ENCODE assay signal across 10 cellular contexts in genomic region chr1:149962736-149963135, GRCh38. TPM values are rescaled to one million over a fixed set of nuclear protein-coding genes. Genes with fewer than 3 reads are reported as not detected.
DNase-seq lines count a peak whose midpoint lies in the region; ATAC-seq, FAIRE-seq and TF ChIP-seq lines count a peak whose summit lies in the region.
"Had no signal": no experiment of that assay in that cellular context is flagged by ENCODE, and none has a peak within 500 bp of the region (broad histone marks: within the 10 kb centered on the region; RNA-seq: fewer than 3 reads in every experiment).

No MANE protein-coding gene starts in this region.

- TF ChIP-seq EP300 in HepG2 (IDR thresholded peaks at IDR 0.05; ENCODE audit: low read depth in 2 of 2, low read length in 2 of 2), result no peak
- TF ChIP-seq EP300 in HepG2 (CRISPR knock-in tag; IDR thresholded peaks at IDR 0.05; ENCODE audit: borderline replicate concordance), result no peak

- H3K36me3 Mint-ChIP-seq in naive thymus-derived CD4-positive, alpha-beta T cell, result peaks cover 11 to 28% (median 22%) of the 10 kb centered on the region in 5 donors

- H3K36me3 ChIP-seq in liver (ENCODE audit: control insufficient read depth in 4 of 4, insufficient read depth in 3 of 4, low read depth in 1 of 4, low read length in 3 of 4), result peaks cover 5 to 25% (median 14%) of the 10 kb centered on the region in 4 donors
- peaks cover 19 to 73% of the 10 kb centered on the region in 2 experiments for H3K36me3 ChIP-seq in HepG2 (replicated peaks in 1 of 2; ENCODE audit: control insufficient read depth in 1 of 2, insufficient read depth in 2 of 2, low read length in 2 of 2)
- peaks cover 0 to 16% (median 0%) of the 10 kb centered on the region in 3 experiments for H3K36me3 ChIP-seq in naive thymus-derived CD4-positive, alpha-beta T cell (ENCODE audit: control insufficient read depth in 2 of 3, insufficient read depth in 3 of 3, low read length in 3 of 3)
- H3K36me3 ChIP-seq in aorta (ENCODE audit: control insufficient read depth in 1 of 2, insufficient read depth in 2 of 2, low read length in 1 of 2), result peaks cover 4 to 11% of the 10 kb centered on the region in 2 donors

- H3K4me3 Mint-ChIP-seq in naive thymus-derived CD4-positive, alpha-beta T cell, result no peak overlapping the region

- H3K27ac ChIP-seq in liver (ENCODE audit: low read depth in 1 of 2, low read length in 2 of 2) (peak overlapping the region; percentile 60 to 66), HepG2 (ENCODE audit: extremely low read length, insufficient read depth, low read length) (no peak overlapping the region), cingulate gyrus (ENCODE audit: low read depth, low read length) (peak overlapping the region; percentile 80), aorta (ENCODE audit: low read depth in 1 of 2, low read length in 2 of 2) (peak overlapping the region; percentile 37 to 40)
- no peak overlapping the region for H3K27ac ChIP-seq in naive thymus-derived CD4-positive, alpha-beta T cell (ENCODE audit: low read depth, low read length)

- 60% methylated on average over 2 of the region's 2 CpGs for WGBS in liver
- WGBS in HepG2 (ENCODE audit: low lambda C conversion rate), result 81% methylated on average over 2 of the region's 2 CpGs
- WGBS in aorta, 2 donors, result 38 to 46% methylated on average over 2 of the region's 2 CpGs

- no peak for FAIRE-seq in HepG2 (lab: Jason Lieb, UNC)

- no peaks in the 10 kb centered on the region for H3K9me3 ChIP-seq in liver (ENCODE audit: control insufficient read depth in 4 of 4, low read length in 3 of 4)
- H3K9me3 ChIP-seq in HepG2 (ENCODE audit: low read length), result no peaks in the 10 kb centered on the region
- no peaks in the 10 kb centered on the region for H3K9me3 ChIP-seq in naive thymus-derived CD4-positive, alpha-beta T cell (ENCODE audit: control insufficient read depth in 2 of 3, low read length in 3 of 3)
- no peaks in the 10 kb centered on the region for H3K9me3 ChIP-seq in aorta (ENCODE audit: control insufficient read depth, low read length)

- H3K4me2 ChIP-seq in HepG2 (ENCODE audit: low read depth, low read length), result no peak overlapping the region

- POLR2A ChIA-PET in HepG2 (lab: Yijun Ruan, JAX), result no interaction called here
- POLR2A ChIA-PET in naive thymus-derived CD4-positive, alpha-beta T cell (lab: Charles Lee), result interaction anchor here (0.6 to 2.6 kb wide), 5 partner anchors 24 to 271 kb away, joined by 3 to 16 read pairs (median 5); a partner anchor contains a TSS

- H3K4me1 ChIP-seq in liver (ENCODE audit: control insufficient read depth in 4 of 4, insufficient read depth in 4 of 4, low read length in 3 of 4), result peaks cover 4 to 31% (median 16%) of the 10 kb centered on the region in 4 donors
- peaks cover 11% of the 10 kb centered on the region for H3K4me1 ChIP-seq in HepG2 (ENCODE audit: insufficient read depth, low read length)
- H3K4me1 ChIP-seq in naive thymus-derived CD4-positive, alpha-beta T cell (ENCODE audit: control insufficient read depth in 2 of 2, insufficient read depth in 2 of 2, low read length in 2 of 2), result no peaks in the 10 kb centered on the region
- no peaks in the 10 kb centered on the region for H3K4me1 ChIP-seq in aorta (ENCODE audit: control insufficient read depth in 1 of 2, insufficient read depth in 2 of 2, low read length in 2 of 2)
- H3K4me1 ChIP-seq: BE2C had no signal

- H3K4me1 Mint-ChIP-seq in naive thymus-derived CD4-positive, alpha-beta T cell, result peaks cover 6 to 24% (median 19%) of the 10 kb centered on the region in 7 donors

- H3K27me3 ChIP-seq in liver (ENCODE audit: control insufficient read depth in 4 of 4, insufficient read depth in 4 of 4, low read length in 3 of 4), result no peaks in the 10 kb centered on the region
- no peaks in the 10 kb centered on the region for H3K27me3 ChIP-seq in HepG2 (ENCODE audit: control insufficient read depth in 1 of 2, insufficient read depth in 2 of 2, low read length in 2 of 2)
- no peaks in the 10 kb centered on the region for H3K27me3 ChIP-seq in naive thymus-derived CD4-positive, alpha-beta T cell (ENCODE audit: control insufficient read depth in 2 of 2, insufficient read depth in 2 of 2, low read length in 2 of 2)
- no peaks in the 10 kb centered on the region for H3K27me3 ChIP-seq in aorta (ENCODE audit: control insufficient read depth in 1 of 2, insufficient read depth in 2 of 2, low read length in 1 of 2)
- H3K27me3 ChIP-seq: BE2C had no signal

- DNase-seq in HepG2 (ENCODE audit: low spot score) (no peak), aorta (no peak), amniotic stem cell (lab: John Stamatoyannopoulos, UW) (no peak), HK-2 (ENCODE audit: unreplicated experiment) (no peak)
- DNase-seq in naive thymus-derived CD4-positive, alpha-beta T cell, result no peak
- DNase-seq: activated CD4-positive, CD25-positive, alpha-beta regulatory T cell treated with anti-CD3 and anti-CD28 coated beads, Interleukin-2, amount 50 U/mL, for 72 hours had no signal

- H3K9me3 Mint-ChIP-seq in naive thymus-derived CD4-positive, alpha-beta T cell, result no peaks in the 10 kb centered on the region

- intact Hi-C loops in HepG2 (cut with micrococcal nuclease; ENCODE audit: unreplicated experiment), result loop anchor here (1.0 to 10.0 kb wide), 3 partner anchors 88 to 224 kb away; no protein-coding TSS in a partner anchor
- intact Hi-C loops in naive thymus-derived CD4-positive, alpha-beta T cell (cut with micrococcal nuclease), result loop anchor here (1.0 to 5.0 kb wide), 11 partner anchors 35 to 320 kb away; partner anchors contain the start of genes SF3B4 (in 2 of the 2), VPS45 (in 2 of the 2), CIART (in 1 of the 2) and OTUD7B (in 1 of the 2)
- intact Hi-C loops in aorta (cut with DNase I), result loop anchor here (1.0 to 5.0 kb wide), 3 partner anchors 88 to 206 kb away; no protein-coding TSS in a partner anchor

- H3K9ac ChIP-seq in liver (ENCODE audit: low read depth in 1 of 2, low read length in 2 of 2) (no peak overlapping the region), HepG2 (ENCODE audit: insufficient read depth, low read depth, low read length) (no peak overlapping the region)

- CTCF ChIA-PET in HepG2 (lab: Yijun Ruan, JAX; ENCODE audit: low intra/inter-chr PET ratio, low total read pairs), result interaction anchor here (2.5 to 3.2 kb wide), 3 partner anchors 88 to 224 kb away, joined by 12 to 61 read pairs (median 13); no protein-coding TSS in a partner anchor
- CTCF ChIA-PET in naive thymus-derived CD4-positive, alpha-beta T cell (lab: Charles Lee), result interaction anchor here (0.7 to 3.1 kb wide), 12 partner anchors 14 to 228 kb away, joined by 3 to 19 read pairs (median 4); no protein-coding TSS in a partner anchor

- H3K4me3 ChIP-seq in liver (ENCODE audit: low read depth in 1 of 3, low read length in 3 of 3), result no peak overlapping the region
- no peak overlapping the region for H3K4me3 ChIP-seq in HepG2 (replicated peaks in 1 of 3; ENCODE audit: insufficient read depth in 1 of 3, low read depth in 2 of 3, low read length in 3 of 3)
- H3K4me3 ChIP-seq in naive thymus-derived CD4-positive, alpha-beta T cell (ENCODE audit: low read length), result no peak overlapping the region
- no peak overlapping the region for H3K4me3 ChIP-seq in aorta (ENCODE audit: low read length in 2 of 2)

- no peak overlapping the region for H2AFZ ChIP-seq in HepG2 (ENCODE audit: low read length)

- TF ChIP-seq CTCF in liver (IDR thresholded peaks at IDR 0.05; ENCODE audit: low read depth, low read length, missing input control) (no peak), HepG2 (CRISPR knock-in tag; IDR thresholded peaks at IDR 0.05) (no peak)

- ATAC-seq in HepG2, result no peak
- ATAC-seq in naive thymus-derived CD4-positive, alpha-beta T cell, result no peak
- ATAC-seq in aorta (ENCODE audit: low FRiP score), result no peak
- no peak for ATAC-seq in HG02678 (IDR thresholded peaks at IDR 0.05; ENCODE audit: unreplicated experiment)

- BruUV-seq in HepG2 (replicated peaks; lab: Mats Ljungman, UMichigan), result no TSS peak

- no peaks in the 10 kb centered on the region for H3K27me3 Mint-ChIP-seq in naive thymus-derived CD4-positive, alpha-beta T cell

- no peaks in the 10 kb centered on the region for H3K79me2 ChIP-seq in HepG2 (ENCODE audit: insufficient read depth, low read length)

- H4K20me1 ChIP-seq in HepG2 (ENCODE audit: insufficient read depth, low read length), result no peaks in the 10 kb centered on the region

- TF ChIP-seq POLR2A in HepG2 (IDR thresholded peaks at IDR 0.05; ENCODE audit: insufficient read depth in 1 of 2, low read depth in 2 of 2, low read length in 2 of 2), result no peak

- H3K27ac Mint-ChIP-seq in naive thymus-derived CD4-positive, alpha-beta T cell, result peak overlapping the region in 5 of 9 donors; percentile 7 to 71 (median 43)

- TF ChIP-seq RAD21 in liver (IDR thresholded peaks at IDR 0.05) (no peak), HepG2 (CRISPR knock-in tag; IDR thresholded peaks at IDR 0.05) (no peak)

- in situ Hi-C loops in HepG2 (cut with HindIII; ENCODE audit: extremely low pct_ligation_motif_present, low pct_unique_long_range_greater_than_20kb), result loop anchor here (5.0 to 10.0 kb wide), 2 partner anchors 90 to 232 kb away; no protein-coding TSS in a partner anchor

RNA-seq across cellular contexts. Expression of gene MTMR11, which starts 26.1 kb away (rescaled TPM):
- total RNA-seq in liver (1 to 10 TPM; 1.6 to 1.9 TPM), HepG2 (2016; rRNA removed; fragmentation: Illumina TruSeq; extraction: Trizol) (0.27 and 0.49 TPM in 2 replicates), aorta (10 to 100 TPM; 42.3 to 55.4 TPM)
- polyA plus RNA-seq in liver (1 to 10 TPM; 1.5 to 2.1 TPM), HepG2 (2011; rRNA removed) (2.8 and 4.0 TPM in 2 replicates), aorta (10 to 100 TPM; 19.3 to 59.1 TPM)
- total RNA-seq in HepG2 (2016; cell fraction: cytosol; rRNA removed; fragmentation: Illumina TruSeq; extraction: Trizol; ENCODE audit: low read depth), result not detected in 2 replicates
- total RNA-seq in HepG2 (2016; cell fraction: insoluble cytoplasmic fraction; rRNA removed; fragmentation: Illumina TruSeq; extraction: Trizol), result 0.48 and 0.61 TPM in 2 replicates
- 0.09 and 0.28 TPM in 2 replicates for total RNA-seq in HepG2 (2016; cell fraction: membrane; rRNA removed; fragmentation: Illumina TruSeq; extraction: Trizol)
- 0.65 and 0.72 TPM in 2 replicates for total RNA-seq in HepG2 (2016; cell fraction: nucleus; rRNA removed; fragmentation: Illumina TruSeq; extraction: Trizol)
- polyA plus RNA-seq in HepG2 (2011; cell fraction: cytosol; rRNA removed), result 1.5 and 2.7 TPM in 2 replicates
- polyA plus RNA-seq in HepG2 (2011; cell fraction: nucleus; rRNA removed), result 10.8 and 17.5 TPM in 2 replicates
- polyA plus RNA-seq in HepG2 (2012), result 2.8 and 4.1 TPM in 2 replicates
- polyA plus RNA-seq in HepG2 (2016; cell fraction: cytosol; fragmentation: Illumina TruSeq; extraction: Trizol; ENCODE audit: low read depth), result 0.11 TPM in 1 of 2 replicates, not detected in the other
- polyA plus RNA-seq in HepG2 (2016; cell fraction: insoluble cytoplasmic fraction; fragmentation: Illumina TruSeq; extraction: Trizol; ENCODE audit: low read depth), result 0.31 and 0.47 TPM in 2 replicates
- 0.16 TPM in 1 of 2 replicates, not detected in the other for polyA plus RNA-seq in HepG2 (2016; cell fraction: membrane; fragmentation: Illumina TruSeq; extraction: Trizol; ENCODE audit: low read depth)
- polyA plus RNA-seq in HepG2 (2016; cell fraction: nucleus; fragmentation: Illumina TruSeq; extraction: Trizol; ENCODE audit: insufficient read depth, low read depth), result 1.5 and 2.0 TPM in 2 replicates
- 4.0 and 9.4 TPM in 2 replicates for polyA minus RNA-seq in HepG2 (2011; rRNA and poly(A)+ RNA removed; ENCODE audit: low replicate concordance)
- 0.89 and 1.3 TPM in 2 replicates for polyA minus RNA-seq in HepG2 (2011; cell fraction: cytosol; rRNA and poly(A)+ RNA removed)
- 5.4 and 10.2 TPM in 2 replicates for polyA minus RNA-seq in HepG2 (2011; cell fraction: nucleus; rRNA and poly(A)+ RNA removed)
- total RNA-seq in naive thymus-derived CD4-positive, alpha-beta T cell, result 10 to 100 TPM in 1 of 5 experiments, 1 to 10 TPM in 4; 1.2 to 14.2 (median 3.6) TPM
- polyA plus RNA-seq in naive thymus-derived CD4-positive, alpha-beta T cell, result not detected

RNA-seq across cellular contexts. Expression of gene SF3B4, which starts 35.1 kb away (rescaled TPM):
- total RNA-seq in liver (10 to 100 TPM in 1 of 2 donors, 1 to 10 TPM in 1; 6.3 to 10.1 TPM), HepG2 (2016; rRNA removed; fragmentation: Illumina TruSeq; extraction: Trizol) (14.8 and 24.6 TPM in 2 replicates), aorta (10 to 100 TPM; 37.3 to 42.6 TPM)
- polyA plus RNA-seq in liver (10 to 100 TPM; 15.0 to 16.6 TPM), HepG2 (2011; rRNA removed) (13.8 and 14.6 TPM in 2 replicates), aorta (10 to 100 TPM; 18.8 to 37.5 TPM)
- total RNA-seq in HepG2 (2016; cell fraction: cytosol; rRNA removed; fragmentation: Illumina TruSeq; extraction: Trizol; ENCODE audit: low read depth), result 3.4 and 4.9 TPM in 2 replicates
- 11.6 and 24.9 TPM in 2 replicates for total RNA-seq in HepG2 (2016; cell fraction: insoluble cytoplasmic fraction; rRNA removed; fragmentation: Illumina TruSeq; extraction: Trizol)
- 10.3 and 11.6 TPM in 2 replicates for total RNA-seq in HepG2 (2016; cell fraction: membrane; rRNA removed; fragmentation: Illumina TruSeq; extraction: Trizol)
- 11.4 and 16.3 TPM in 2 replicates for total RNA-seq in HepG2 (2016; cell fraction: nucleus; rRNA removed; fragmentation: Illumina TruSeq; extraction: Trizol)
- polyA plus RNA-seq in HepG2 (2011; cell fraction: cytosol; rRNA removed), result 9.1 and 10.1 TPM in 2 replicates
- polyA plus RNA-seq in HepG2 (2011; cell fraction: nucleus; rRNA removed), result 10.6 and 12.6 TPM in 2 replicates
- 36.2 and 39.4 TPM in 2 replicates for polyA plus RNA-seq in HepG2 (2012)
- polyA plus RNA-seq in HepG2 (2016; cell fraction: cytosol; fragmentation: Illumina TruSeq; extraction: Trizol; ENCODE audit: low read depth), result 11.3 and 13.8 TPM in 2 replicates
- 37.5 and 53.9 TPM in 2 replicates for polyA plus RNA-seq in HepG2 (2016; cell fraction: insoluble cytoplasmic fraction; fragmentation: Illumina TruSeq; extraction: Trizol; ENCODE audit: low read depth)
- polyA plus RNA-seq in HepG2 (2016; cell fraction: membrane; fragmentation: Illumina TruSeq; extraction: Trizol; ENCODE audit: low read depth), result 17.3 and 22.1 TPM in 2 replicates
- polyA plus RNA-seq in HepG2 (2016; cell fraction: nucleus; fragmentation: Illumina TruSeq; extraction: Trizol; ENCODE audit: insufficient read depth, low read depth), result 28.9 and 31.3 TPM in 2 replicates
- polyA minus RNA-seq in HepG2 (2011; rRNA and poly(A)+ RNA removed; ENCODE audit: low replicate concordance), result 14.9 and 44.2 TPM in 2 replicates
- polyA minus RNA-seq in HepG2 (2011; cell fraction: cytosol; rRNA and poly(A)+ RNA removed), result 14.8 and 15.7 TPM in 2 replicates
- polyA minus RNA-seq in HepG2 (2011; cell fraction: nucleus; rRNA and poly(A)+ RNA removed), result 12.9 and 16.2 TPM in 2 replicates
- 100 to 1,000 TPM in 1 of 5 experiments, 10 to 100 TPM in 4; 39.0 to 103 (median 43.4) TPM for total RNA-seq in naive thymus-derived CD4-positive, alpha-beta T cell
- 100 to 1,000 TPM in 1 of 2 donors, 10 to 100 TPM in 1; 80.8 to 114 TPM for polyA plus RNA-seq in naive thymus-derived CD4-positive, alpha-beta T cell

RNA-seq across cellular contexts. Expression of gene SV2A, which starts 45.1 kb away (rescaled TPM):
- total RNA-seq in liver (under 1 TPM; 0.25 to 0.51 TPM), HepG2 (2016; rRNA removed; fragmentation: Illumina TruSeq; extraction: Trizol) (0.45 and 0.84 TPM in 2 replicates), aorta (10 to 100 TPM; 16.9 to 20.5 TPM)
- polyA plus RNA-seq in liver (under 1 TPM; 0.13 to 0.23 TPM), HepG2 (2011; rRNA removed) (1.9 and 3.3 TPM in 2 replicates), aorta (10 to 100 TPM in 1 of 2 donors, 1 to 10 TPM in 1; 4.3 to 13.0 TPM)
- 0.10 and 0.18 TPM in 2 replicates for total RNA-seq in HepG2 (2016; cell fraction: cytosol; rRNA removed; fragmentation: Illumina TruSeq; extraction: Trizol; ENCODE audit: low read depth)
- 0.55 and 0.89 TPM in 2 replicates for total RNA-seq in HepG2 (2016; cell fraction: insoluble cytoplasmic fraction; rRNA removed; fragmentation: Illumina TruSeq; extraction: Trizol)
- 0.22 and 0.34 TPM in 2 replicates for total RNA-seq in HepG2 (2016; cell fraction: membrane; rRNA removed; fragmentation: Illumina TruSeq; extraction: Trizol)
- total RNA-seq in HepG2 (2016; cell fraction: nucleus; rRNA removed; fragmentation: Illumina TruSeq; extraction: Trizol), result 0.84 and 1.3 TPM in 2 replicates
- polyA plus RNA-seq in HepG2 (2011; cell fraction: cytosol; rRNA removed), result 2.0 and 3.0 TPM in 2 replicates
- polyA plus RNA-seq in HepG2 (2011; cell fraction: nucleus; rRNA removed), result 3.7 and 5.5 TPM in 2 replicates
- 1.8 and 4.2 TPM in 2 replicates for polyA plus RNA-seq in HepG2 (2012)
- polyA plus RNA-seq in HepG2 (2016; cell fraction: cytosol; fragmentation: Illumina TruSeq; extraction: Trizol; ENCODE audit: low read depth), result 0.05 and 0.08 TPM in 2 replicates
- polyA plus RNA-seq in HepG2 (2016; cell fraction: insoluble cytoplasmic fraction; fragmentation: Illumina TruSeq; extraction: Trizol; ENCODE audit: low read depth), result 0.45 and 0.50 TPM in 2 replicates
- 0.13 and 0.18 TPM in 2 replicates for polyA plus RNA-seq in HepG2 (2016; cell fraction: membrane; fragmentation: Illumina TruSeq; extraction: Trizol; ENCODE audit: low read depth)
- polyA plus RNA-seq in HepG2 (2016; cell fraction: nucleus; fragmentation: Illumina TruSeq; extraction: Trizol; ENCODE audit: insufficient read depth, low read depth), result 1.7 and 2.1 TPM in 2 replicates
- polyA minus RNA-seq in HepG2 (2011; rRNA and poly(A)+ RNA removed; ENCODE audit: low replicate concordance), result 0.19 and 5.4 TPM in 2 replicates
- 1.5 and 1.9 TPM in 2 replicates for polyA minus RNA-seq in HepG2 (2011; cell fraction: cytosol; rRNA and poly(A)+ RNA removed)
- 2.1 and 2.9 TPM in 2 replicates for polyA minus RNA-seq in HepG2 (2011; cell fraction: nucleus; rRNA and poly(A)+ RNA removed)
- total RNA-seq in naive thymus-derived CD4-positive, alpha-beta T cell, result 10 to 100 TPM in 1 of 5 experiments, 1 to 10 TPM in 4; 2.6 to 18.8 (median 3.1) TPM
- 1 to 10 TPM; 1.3 to 2.1 TPM for polyA plus RNA-seq in naive thymus-derived CD4-positive, alpha-beta T cell

RNA-seq across cellular contexts. Expression of gene OTUD7B, which starts 47.8 kb away (rescaled TPM):
- total RNA-seq in liver (10 to 100 TPM in 1 of 2 donors, 1 to 10 TPM in 1; 8.6 to 19.2 TPM), HepG2 (2016; rRNA removed; fragmentation: Illumina TruSeq; extraction: Trizol) (11.2 and 13.2 TPM in 2 replicates), aorta (10 to 100 TPM; 36.0 to 41.2 TPM)
- polyA plus RNA-seq in liver (1 to 10 TPM; 2.1 to 5.2 TPM), HepG2 (2011; rRNA removed) (5.1 and 6.9 TPM in 2 replicates), aorta (1 to 10 TPM; 6.3 to 6.9 TPM)
- 0.71 and 1.0 TPM in 2 replicates for total RNA-seq in HepG2 (2016; cell fraction: cytosol; rRNA removed; fragmentation: Illumina TruSeq; extraction: Trizol; ENCODE audit: low read depth)
- 11.4 and 11.7 TPM in 2 replicates for total RNA-seq in HepG2 (2016; cell fraction: insoluble cytoplasmic fraction; rRNA removed; fragmentation: Illumina TruSeq; extraction: Trizol)
- 3.2 and 4.0 TPM in 2 replicates for total RNA-seq in HepG2 (2016; cell fraction: membrane; rRNA removed; fragmentation: Illumina TruSeq; extraction: Trizol)
- 6.9 and 9.0 TPM in 2 replicates for total RNA-seq in HepG2 (2016; cell fraction: nucleus; rRNA removed; fragmentation: Illumina TruSeq; extraction: Trizol)
- 3.7 and 5.3 TPM in 2 replicates for polyA plus RNA-seq in HepG2 (2011; cell fraction: cytosol; rRNA removed)
- 5.4 and 7.1 TPM in 2 replicates for polyA plus RNA-seq in HepG2 (2011; cell fraction: nucleus; rRNA removed)
- 6.4 and 7.6 TPM in 2 replicates for polyA plus RNA-seq in HepG2 (2012)
- polyA plus RNA-seq in HepG2 (2016; cell fraction: cytosol; fragmentation: Illumina TruSeq; extraction: Trizol; ENCODE audit: low read depth), result 0.26 and 0.34 TPM in 2 replicates
- polyA plus RNA-seq in HepG2 (2016; cell fraction: insoluble cytoplasmic fraction; fragmentation: Illumina TruSeq; extraction: Trizol; ENCODE audit: low read depth), result 5.6 and 6.2 TPM in 2 replicates
- polyA plus RNA-seq in HepG2 (2016; cell fraction: membrane; fragmentation: Illumina TruSeq; extraction: Trizol; ENCODE audit: low read depth), result 0.89 and 0.92 TPM in 2 replicates
- 7.0 TPM in 2 replicates for polyA plus RNA-seq in HepG2 (2016; cell fraction: nucleus; fragmentation: Illumina TruSeq; extraction: Trizol; ENCODE audit: insufficient read depth, low read depth)
- 15.0 and 39.2 TPM in 2 replicates for polyA minus RNA-seq in HepG2 (2011; rRNA and poly(A)+ RNA removed; ENCODE audit: low replicate concordance)
- polyA minus RNA-seq in HepG2 (2011; cell fraction: cytosol; rRNA and poly(A)+ RNA removed), result 5.4 and 8.4 TPM in 2 replicates
- 9.9 and 17.0 TPM in 2 replicates for polyA minus RNA-seq in HepG2 (2011; cell fraction: nucleus; rRNA and poly(A)+ RNA removed)
- total RNA-seq in naive thymus-derived CD4-positive, alpha-beta T cell, result 10 to 100 TPM in 2 of 5 experiments, 1 to 10 TPM in 3; 4.6 to 12.8 (median 9.7) TPM
- under 1 TPM; 0.52 to 0.90 TPM for polyA plus RNA-seq in naive thymus-derived CD4-positive, alpha-beta T cell

Comparison
In these comparisons a context has a peak if more than half of its experiments do, and no peak if none do; other contexts are left out.
1. H3K27ac ChIP-seq: peak in liver (2 of 2), cingulate gyrus (single experiment) and aorta (2 of 2); none in HepG2 (single experiment) and naive thymus-derived CD4-positive, alpha-beta T cell (single experiment).